Comparison of ENCODE assay signal across 21 cellular contexts in the genomic region with DNA sequence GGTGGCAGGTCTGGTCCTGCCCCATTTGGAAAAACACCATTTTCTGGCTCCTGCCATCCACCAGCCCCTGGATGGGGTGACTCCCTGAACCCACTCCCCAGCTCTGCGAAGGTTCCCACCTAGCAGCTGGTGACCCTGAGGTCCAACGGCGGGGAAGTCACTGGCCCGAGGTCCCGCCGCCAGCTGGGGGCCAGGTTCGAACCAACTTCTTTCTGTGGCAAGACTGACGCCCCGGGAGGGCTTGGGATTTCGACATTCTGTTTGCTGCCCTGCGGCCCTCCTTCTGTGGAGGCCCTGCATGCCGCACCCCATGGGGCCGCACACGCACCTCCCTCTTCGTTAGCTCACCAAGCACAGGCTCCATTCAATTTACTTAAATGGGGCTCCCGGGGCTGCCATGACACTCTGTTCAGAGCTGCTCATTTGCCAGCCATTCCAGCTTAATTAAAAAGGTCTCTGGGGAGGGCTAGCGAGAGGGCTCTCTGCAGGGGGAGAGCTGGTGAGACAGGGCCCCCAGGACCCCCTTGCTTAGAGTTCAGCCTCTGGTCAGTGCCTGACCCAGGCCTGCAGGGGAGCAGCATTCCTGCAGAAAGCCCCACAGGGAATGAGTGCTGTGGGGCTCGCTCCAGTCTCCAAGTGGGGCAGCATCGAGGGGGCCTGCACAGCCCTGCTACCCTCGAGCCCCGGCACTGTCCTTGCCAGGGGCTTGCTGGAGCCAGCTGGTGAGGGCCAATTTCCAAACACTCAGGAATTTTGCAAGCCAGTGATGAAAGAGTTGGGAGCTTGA.
A peak's percentile ranks its signal among the peaks of the same experiment; 100 is the strongest.
DNase-seq lines count a peak whose midpoint lies in the region; ATAC-seq and TF ChIP-seq lines count a peak whose summit lies in the region.
"Had no signal": no experiment of that assay in that cellular context is flagged by ENCODE, and none has a peak within 500 bp of the region (broad histone marks: within the 10 kb centered on the region; RNA-seq: fewer than 3 reads in every experiment).

No MANE protein-coding gene starts in this region.

- no peaks in the 10 kb centered on the region for H3F3A ChIP-seq in neural progenitor cell (ENCODE audit: low read depth)

- no peak overlapping the region for H3K4me2 ChIP-seq in neural progenitor cell
- H3K4me2 ChIP-seq: A549, SK-N-SH had no signal

- ATAC-seq in HG02852 (IDR thresholded peaks at IDR 0.05; ENCODE audit: unreplicated experiment) (no peak), HG03469 (IDR thresholded peaks at IDR 0.05; ENCODE audit: unreplicated experiment) (no peak)
- ATAC-seq: A549 had no signal

- POLR2A ChIA-PET in HEK293 (lab: Yijun Ruan, JAX), result no interaction called here

- no peak for TF ChIP-seq CTCF in HEK293 (tag by site-specific recombination; IDR thresholded peaks at IDR 0.05)
- no peak for TF ChIP-seq CTCF in neural progenitor cell (IDR thresholded peaks at IDR 0.05)

- H3K4me3 ChIP-seq in HEK293 (ENCODE audit: low read depth, low read length) (no peak overlapping the region), neural progenitor cell (no peak overlapping the region)
- H3K4me3 ChIP-seq in effector memory CD4-positive, alpha-beta T cell (ENCODE audit: insufficient read depth, low read depth, low read length, poor library complexity, severe bottlenecking), result no peak overlapping the region
- H3K4me3 ChIP-seq: A549, MG63 had no signal

- no peaks in the 10 kb centered on the region for H4K20me1 ChIP-seq in neural progenitor cell (ENCODE audit: low read depth)

- no peak overlapping the region for H2AFZ ChIP-seq in neural progenitor cell (replicated peaks)

- H3K9me3 ChIP-seq in HEK293 (ENCODE audit: control insufficient read depth, insufficient read depth, low read depth, low read length) (no peaks in the 10 kb centered on the region), neural progenitor cell (ENCODE audit: low read depth) (no peaks in the 10 kb centered on the region)
- no peaks in the 10 kb centered on the region for H3K9me3 ChIP-seq in effector memory CD4-positive, alpha-beta T cell (ENCODE audit: control insufficient read depth, low read length)
- H3K9me3 ChIP-seq: A549, MG63, SK-N-SH had no signal

- H3K36me3 ChIP-seq in HEK293 (ENCODE audit: control insufficient read depth in 2 of 2, insufficient read depth in 1 of 2, low read length in 2 of 2) (no peaks in the 10 kb centered on the region), neural progenitor cell (no peaks in the 10 kb centered on the region)
- H3K36me3 ChIP-seq in effector memory CD4-positive, alpha-beta T cell (ENCODE audit: control insufficient read depth, insufficient read depth, low read length), result no peaks in the 10 kb centered on the region
- H3K36me3 ChIP-seq: MG63 had no signal

- H3K9me3 Mint-ChIP-seq in neural progenitor cell, result no peaks in the 10 kb centered on the region
- H3K9me3 Mint-ChIP-seq: H9 had no signal

- CTCF ChIA-PET in HEK293 (lab: Yijun Ruan, JAX), result interaction anchor here (0.6 kb wide), 1 partner anchor 1296 kb away, joined by 3 read pairs; no protein-coding TSS in a partner anchor

- H3K27me3 Mint-ChIP-seq in neural progenitor cell (ENCODE audit: insufficient read depth, low read depth), result peaks cover 9% of the 10 kb centered on the region

- H3K27ac ChIP-seq in HEK293 (ENCODE audit: extremely low read depth, low read depth, low read length) (no peak overlapping the region), neural progenitor cell (no peak overlapping the region)
- no peak overlapping the region for H3K27ac ChIP-seq in effector memory CD4-positive, alpha-beta T cell (ENCODE audit: insufficient read depth, low read length, poor library complexity, severe bottlenecking)
- H3K27ac ChIP-seq: A549 had no signal

- no peaks in the 10 kb centered on the region for H3K79me2 ChIP-seq in neural progenitor cell (ENCODE audit: low read depth)

- peak overlapping the region; percentile 29 for H3K27ac Mint-ChIP-seq in neural progenitor cell
- H3K27ac Mint-ChIP-seq: B cell, CD14-positive monocyte, H9 had no signal

- H3K4me1 Mint-ChIP-seq in neural progenitor cell, result peaks cover 17% of the 10 kb centered on the region
- H3K4me1 Mint-ChIP-seq: B cell, CD14-positive monocyte had no signal

- DNase-seq in ELF-1 (ENCODE audit: low read depth, low spot score), result peak; percentile 32
- peak; percentile 54 for DNase-seq in SIG-M5 treated with dmso at 0.1 percent for 504 hours (lab: John Stamatoyannopoulos, UW; ENCODE audit: unreplicated experiment)
- DNase-seq in neural progenitor cell (ENCODE audit: low spot score), result peak; percentile 56
- DNase-seq in effector memory CD4-positive, alpha-beta T cell, result no peak
- DNase-seq: GDM1, H9, NCI-H1048, NCI-H1417 treated with DMSO at 0.1 percent for 48 hours, NCI-H1930, NCI-H345, NCI-H524, NCI-H82, SHP77, SK-N-SH had no signal

- no peaks in the 10 kb centered on the region for H3K36me3 Mint-ChIP-seq in neural progenitor cell
- H3K36me3 Mint-ChIP-seq: CD14-positive monocyte had no signal

- H3K4me1 ChIP-seq in HEK293 (ENCODE audit: control insufficient read depth, insufficient read depth, low read length) (no peaks in the 10 kb centered on the region), neural progenitor cell (no peaks in the 10 kb centered on the region)
- H3K4me1 ChIP-seq in effector memory CD4-positive, alpha-beta T cell (ENCODE audit: control insufficient read depth, insufficient read depth, low read length, poor library complexity, severe bottlenecking), result no peaks in the 10 kb centered on the region
- H3K4me1 ChIP-seq: A549 had no signal

- no peak overlapping the region for H3K9ac ChIP-seq in neural progenitor cell
- H3K9ac ChIP-seq: SK-N-SH had no signal

- H3K27me3 ChIP-seq in neural progenitor cell, result peaks cover 9% of the 10 kb centered on the region
- H3K27me3 ChIP-seq in effector memory CD4-positive, alpha-beta T cell (replicated peaks; ENCODE audit: control insufficient read depth, insufficient read depth, low read length, poor library complexity, severe bottlenecking), result no peaks in the 10 kb centered on the region
- H3K27me3 ChIP-seq: MG63 had no signal

- H3K4me3 Mint-ChIP-seq in neural progenitor cell, result no peak overlapping the region
- H3K4me3 Mint-ChIP-seq: B cell, CD14-positive monocyte, H9 had no signal

TF ChIP-seq in HEK293, 187 proteins besides CTCF, POLR2A, EP300 and RAD21:
- no peak for TF ChIP-seq WT1 (tag by site-specific recombination; IDR thresholded peaks at IDR 0.05)
- TF ChIP-seq ZIC2 (tag by site-specific recombination; IDR thresholded peaks at IDR 0.05), result peak; percentile 60
- peak; percentile 70 for TF ChIP-seq GLIS1 (tag by site-specific recombination; IDR thresholded peaks at IDR 0.05)

Comparison
In these comparisons a context has a peak if more than half of its experiments do, and no peak if none do; other contexts are left out.
1. DNase-seq: peak in ELF-1 (single experiment), SIG-M5 treated with dmso at 0.1 percent for 504 hours (single experiment) and neural progenitor cell (single experiment); none in effector memory CD4-positive, alpha-beta T cell (0 of 3).